Comparison of ENCODE assay signal across 15 cellular contexts in the genomic region with DNA sequence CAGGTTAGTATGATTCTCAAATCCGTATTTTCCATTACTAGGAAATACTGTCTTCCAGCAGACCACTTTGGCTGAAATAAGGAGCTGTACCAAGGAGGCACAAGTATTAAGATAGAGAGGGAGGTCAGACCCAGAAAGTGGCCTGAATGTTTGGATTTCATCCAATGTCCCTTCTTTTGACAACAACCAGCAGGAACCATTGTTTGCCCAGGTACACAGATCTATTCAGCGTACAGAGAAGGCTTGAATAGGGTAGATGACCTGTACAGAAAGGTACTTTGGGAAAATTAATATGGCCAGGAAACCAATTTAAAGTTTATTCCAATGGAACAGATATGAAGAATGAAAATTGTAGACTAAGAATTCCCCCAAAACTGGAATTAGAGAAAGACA. TPM values are rescaled to one million over a fixed set of nuclear protein-coding genes. Genes with fewer than 3 reads are reported as not detected.
DNase-seq lines count a peak whose midpoint lies in the region; ATAC-seq and TF ChIP-seq lines count a peak whose summit lies in the region.
"Had no signal": no experiment of that assay in that cellular context is flagged by ENCODE, and none has a peak within 500 bp of the region (broad histone marks: within the 10 kb centered on the region; RNA-seq: fewer than 3 reads in every experiment).

No MANE protein-coding gene starts in this region.

- H3K36me3 ChIP-seq in liver (ENCODE audit: control insufficient read depth in 4 of 4, insufficient read depth in 3 of 4, low read depth in 1 of 4, low read length in 3 of 4), result peaks cover 5 to 49% (median 19%) of the 10 kb centered on the region in 4 donors

- no peak for ATAC-seq in activated T-cell treated with anti-CD3 and anti-CD28 coated beads, Interleukin-2, amount 50 U/mL, for 72 hours (replicated peaks in 1 of 2)
- ATAC-seq in HG03354 (IDR thresholded peaks at IDR 0.05; ENCODE audit: poor library complexity, severe bottlenecking, unreplicated experiment) (no peak), GM18498 (IDR thresholded peaks at IDR 0.05; ENCODE audit: unreplicated experiment) (no peak)
- ATAC-seq: CD8-positive, alpha-beta T cell had no signal

- H3K4me3 ChIP-seq in liver (ENCODE audit: low read depth in 1 of 3, low read length in 3 of 3), result no peak overlapping the region
- H3K4me3 ChIP-seq: BLaER1 treated with 17β-estradiol and CSF1 and Interleukin-3, amounts not matched to agents 10 nM and 100 nM had no signal

- peaks cover 0 to 4% of the 10 kb centered on the region in 2 donors for H3K9me3 Mint-ChIP-seq in activated T-cell treated with anti-CD3 and anti-CD28 coated beads, Interleukin-2, amount 50 U/mL, for 72 hours
- peaks cover 6% of the 10 kb centered on the region for H3K9me3 Mint-ChIP-seq in activated T-cell treated with anti-CD3 and anti-CD28 coated beads, Interleukin-2, amount 50 U/mL, for 24 hours

- 61% methylated on average over 2 of the region's 2 CpGs for WGBS in liver

- DNase-seq in activated T-cell treated with anti-CD3 and anti-CD28 coated beads, Interleukin-2, amount 50 U/mL, for 72 hours, result no peak
- DNase-seq in activated T-cell treated with anti-CD3 and anti-CD28 coated beads, Interleukin-2, amount 50 U/mL, for 24 hours, result no peak
- no peak for DNase-seq in dermis blood vessel endothelial cell
- DNase-seq: CD8-positive, alpha-beta T cell; DMS 273 treated with DMSO at 0.1 percent for 48 hours; DMS53; DND-41; EL; H9 had no signal

- H3K27ac ChIP-seq in VCaP (peak overlapping the region; percentile 58), liver (ENCODE audit: low read depth in 1 of 2, low read length in 2 of 2) (peak overlapping the region; percentile 72 to 77)
- H3K27ac ChIP-seq: BLaER1 treated with 17β-estradiol and CSF1 and Interleukin-3, amounts not matched to agents 10 nM and 100 nM had no signal

- H3K9me3 ChIP-seq in liver (ENCODE audit: control insufficient read depth in 4 of 4, low read length in 3 of 4), result no peaks in the 10 kb centered on the region

- H3K9ac ChIP-seq in liver (ENCODE audit: low read depth in 1 of 2, low read length in 2 of 2), result no peak overlapping the region
- H3K9ac ChIP-seq: BLaER1 treated with 17β-estradiol and CSF1 and Interleukin-3, amounts not matched to agents 10 nM and 100 nM had no signal

- no peaks in the 10 kb centered on the region for H3K27me3 Mint-ChIP-seq in activated T-cell treated with anti-CD3 and anti-CD28 coated beads, Interleukin-2, amount 50 U/mL, for 72 hours (ENCODE audit: low read depth)
- no peaks in the 10 kb centered on the region for H3K27me3 Mint-ChIP-seq in activated T-cell treated with anti-CD3 and anti-CD28 coated beads, Interleukin-2, amount 50 U/mL, for 24 hours
- H3K27me3 Mint-ChIP-seq: B cell had no signal

- peaks cover 26 to 63% of the 10 kb centered on the region in 2 donors for H3K36me3 Mint-ChIP-seq in activated T-cell treated with anti-CD3 and anti-CD28 coated beads, Interleukin-2, amount 50 U/mL, for 72 hours (ENCODE audit: insufficient read depth in 2 of 2)
- peaks cover 100% of the 10 kb centered on the region for H3K36me3 Mint-ChIP-seq in activated T-cell treated with anti-CD3 and anti-CD28 coated beads, Interleukin-2, amount 50 U/mL, for 24 hours (ENCODE audit: low read depth)

- no peak overlapping the region for H3K4me3 Mint-ChIP-seq in activated T-cell treated with anti-CD3 and anti-CD28 coated beads, Interleukin-2, amount 50 U/mL, for 72 hours
- H3K4me3 Mint-ChIP-seq in activated T-cell treated with anti-CD3 and anti-CD28 coated beads, Interleukin-2, amount 50 U/mL, for 24 hours, result no peak overlapping the region
- H3K4me3 Mint-ChIP-seq: B cell; CD8-positive, alpha-beta T cell; H9 had no signal

- TF ChIP-seq CTCF in VCaP (conservative IDR thresholded peaks at IDR 0.05) (no peak), liver (IDR thresholded peaks at IDR 0.05; ENCODE audit: low read depth, low read length, missing input control) (no peak)

- H3K4me1 Mint-ChIP-seq in activated T-cell treated with anti-CD3 and anti-CD28 coated beads, Interleukin-2, amount 50 U/mL, for 72 hours (ENCODE audit: low read depth), result peaks cover 11% of the 10 kb centered on the region
- H3K4me1 Mint-ChIP-seq in activated T-cell treated with anti-CD3 and anti-CD28 coated beads, Interleukin-2, amount 50 U/mL, for 24 hours (ENCODE audit: low read depth), result peaks cover 58% of the 10 kb centered on the region
- H3K4me1 Mint-ChIP-seq: B cell, H9 had no signal

- H3K27ac Mint-ChIP-seq in activated T-cell treated with anti-CD3 and anti-CD28 coated beads, Interleukin-2, amount 50 U/mL, for 72 hours, result peak overlapping the region; percentile 51
- no peak overlapping the region for H3K27ac Mint-ChIP-seq in activated T-cell treated with anti-CD3 and anti-CD28 coated beads, Interleukin-2, amount 50 U/mL, for 24 hours
- H3K27ac Mint-ChIP-seq: B cell; CD8-positive, alpha-beta T cell; H9 had no signal

- H3K4me1 ChIP-seq in liver (ENCODE audit: control insufficient read depth in 4 of 4, insufficient read depth in 4 of 4, low read length in 3 of 4), result peaks cover 10 to 73% (median 51%) of the 10 kb centered on the region in 4 donors
- H3K4me1 ChIP-seq: BLaER1 treated with 17β-estradiol and CSF1 and Interleukin-3, amounts not matched to agents 10 nM and 100 nM had no signal

- no peak for TF ChIP-seq RAD21 in liver (IDR thresholded peaks at IDR 0.05)

- no peaks in the 10 kb centered on the region for H3K27me3 ChIP-seq in liver (ENCODE audit: control insufficient read depth in 4 of 4, insufficient read depth in 4 of 4, low read length in 3 of 4)
- H3K27me3 ChIP-seq: BLaER1 treated with 17β-estradiol and CSF1 and Interleukin-3, amounts not matched to agents 10 nM and 100 nM had no signal

TF ChIP-seq in liver, 16 proteins besides CTCF, POLR2A, EP300 and RAD21 (continues in another document):
- TF ChIP-seq RXRA (IDR thresholded peaks at IDR 0.05) (peak in 1 of 2 donors; percentile 24), JUND (IDR thresholded peaks at IDR 0.05) (no peak), EGR1 (IDR thresholded peaks at IDR 0.05; ENCODE audit: low read depth in 2 of 2) (no peak), ZBTB33 (IDR thresholded peaks at IDR 0.05) (no peak), ATF3 (IDR thresholded peaks at IDR 0.05) (no peak), NR2F2 (IDR thresholded peaks at IDR 0.05) (no peak), YY1 (IDR thresholded peaks at IDR 0.05) (peak; percentile 46), FOXA1 (IDR thresholded peaks at IDR 0.05) (peak; percentile 22), MAX (IDR thresholded peaks at IDR 0.05) (no peak), HNF4A (conservative IDR thresholded peaks at IDR 0.05) (peak in 1 of 2 donors; percentile 15), FOXA2 (IDR thresholded peaks at IDR 0.05) (peak; percentile 29), GABPA (IDR thresholded peaks at IDR 0.05 in 1 of 2, conservative IDR thresholded peaks at IDR 0.05 in 1 of 2) (no peak), HNF4G (IDR thresholded peaks at IDR 0.05) (no peak), TAF1 (conservative IDR thresholded peaks at IDR 0.05) (no peak)
- TF ChIP-seq, protein P1, sequence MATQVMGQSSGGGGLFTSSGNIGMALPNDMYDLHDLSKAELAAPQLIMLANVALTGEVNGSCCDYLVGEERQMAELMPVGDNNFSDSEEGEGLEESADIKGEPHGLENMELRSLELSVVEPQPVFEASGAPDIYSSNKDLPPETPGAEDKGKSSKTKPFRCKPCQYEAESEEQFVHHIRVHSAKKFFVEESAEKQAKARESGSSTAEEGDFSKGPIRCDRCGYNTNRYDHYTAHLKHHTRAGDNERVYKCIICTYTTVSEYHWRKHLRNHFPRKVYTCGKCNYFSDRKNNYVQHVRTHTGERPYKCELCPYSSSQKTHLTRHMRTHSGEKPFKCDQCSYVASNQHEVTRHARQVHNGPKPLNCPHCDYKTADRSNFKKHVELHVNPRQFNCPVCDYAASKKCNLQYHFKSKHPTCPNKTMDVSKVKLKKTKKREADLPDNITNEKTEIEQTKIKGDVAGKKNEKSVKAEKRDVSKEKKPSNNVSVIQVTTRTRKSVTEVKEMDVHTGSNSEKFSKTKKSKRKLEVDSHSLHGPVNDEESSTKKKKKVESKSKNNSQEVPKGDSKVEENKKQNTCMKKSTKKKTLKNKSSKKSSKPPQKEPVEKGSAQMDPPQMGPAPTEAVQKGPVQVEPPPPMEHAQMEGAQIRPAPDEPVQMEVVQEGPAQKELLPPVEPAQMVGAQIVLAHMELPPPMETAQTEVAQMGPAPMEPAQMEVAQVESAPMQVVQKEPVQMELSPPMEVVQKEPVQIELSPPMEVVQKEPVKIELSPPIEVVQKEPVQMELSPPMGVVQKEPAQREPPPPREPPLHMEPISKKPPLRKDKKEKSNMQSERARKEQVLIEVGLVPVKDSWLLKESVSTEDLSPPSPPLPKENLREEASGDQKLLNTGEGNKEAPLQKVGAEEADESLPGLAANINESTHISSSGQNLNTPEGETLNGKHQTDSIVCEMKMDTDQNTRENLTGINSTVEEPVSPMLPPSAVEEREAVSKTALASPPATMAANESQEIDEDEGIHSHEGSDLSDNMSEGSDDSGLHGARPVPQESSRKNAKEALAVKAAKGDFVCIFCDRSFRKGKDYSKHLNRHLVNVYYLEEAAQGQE (IDR thresholded peaks at IDR 0.05), result no peak

RNA-seq across cellular contexts. Expression of gene MTHFS, which starts 12.6 kb away (rescaled TPM):
- total RNA-seq in activated T-cell treated with anti-CD3 and anti-CD28 coated beads, Interleukin-2, amount 50 U/mL, for 72 hours, result 10 to 100 TPM; 32.5 to 38.1 TPM
- total RNA-seq in liver, result 100 to 1,000 TPM in 1 of 2 donors, 10 to 100 TPM in 1; 40.9 to 140 TPM
- 100 to 1,000 TPM; 175 to 338 TPM for polyA plus RNA-seq in liver
- 8.7 and 13.1 TPM in 2 replicates for total RNA-seq in dermis blood vessel endothelial cell
